ENCODE assay signal across 1 cellular context in genomic region chr3:56782215-56782614, GRCh38.
TF ChIP-seq lines count a peak whose summit lies in the region.

No MANE protein-coding gene starts in this region.

TF ChIP-seq in HepG2, 621 proteins besides CTCF, POLR2A, EP300 and RAD21 (continued from another document and continues in another):
- TF ChIP-seq FOXO4 (CRISPR knock-in tag; conservative IDR thresholded peaks at IDR 0.05) (no peak), GTF2F1 (IDR thresholded peaks at IDR 0.05; ENCODE audit: low read length) (no peak), ZNF431 (CRISPR knock-in tag; IDR thresholded peaks at IDR 0.05; ENCODE audit: borderline replicate concordance, low read depth) (no peak), ZNF235 (CRISPR knock-in tag; IDR thresholded peaks at IDR 0.05; ENCODE audit: borderline replicate concordance) (no peak), MEIS1 (CRISPR knock-in tag; IDR thresholded peaks at IDR 0.05; ENCODE audit: borderline replicate concordance) (peak; percentile 23; the same call in 1 of the 2 replicates), ZNF354B (CRISPR knock-in tag; IDR thresholded peaks at IDR 0.05) (no peak), ZNF253 (CRISPR knock-in tag; IDR thresholded peaks at IDR 0.05; ENCODE audit: borderline replicate concordance) (no peak), ZNF496 (CRISPR knock-in tag; IDR thresholded peaks at IDR 0.05; ENCODE audit: insufficient replicate concordance) (no peak), MED8 (CRISPR knock-in tag; IDR thresholded peaks at IDR 0.05; ENCODE audit: insufficient replicate concordance) (peak; percentile 39), MAZ (IDR thresholded peaks at IDR 0.05; ENCODE audit: borderline replicate concordance, low read depth, low read length) (no peak), MAZ (CRISPR knock-in tag; IDR thresholded peaks at IDR 0.05; ENCODE audit: low read depth) (0 out of 2 replicates have a peak, but pooled peaks have one; percentile 32), ZNF564 (CRISPR knock-in tag; IDR thresholded peaks at IDR 0.05) (0 out of 2 replicates have a peak, but pooled peaks have one; percentile 40), ISX (CRISPR knock-in tag; conservative IDR thresholded peaks at IDR 0.05) (no peak), REPIN1 (CRISPR knock-in tag; IDR thresholded peaks at IDR 0.05; ENCODE audit: borderline replicate concordance, low read depth) (0 out of 2 replicates have a peak, but pooled peaks have one; percentile 27), SCMH1 (CRISPR knock-in tag; IDR thresholded peaks at IDR 0.05; ENCODE audit: borderline replicate concordance) (no peak), TERF1 (CRISPR knock-in tag; IDR thresholded peaks at IDR 0.05) (no peak), NFIC (IDR thresholded peaks at IDR 0.05; ENCODE audit: low read length) (peak; percentile 89), ZBTB2 (CRISPR knock-in tag; IDR thresholded peaks at IDR 0.05; ENCODE audit: low read depth) (no peak), CEBPG (CRISPR knock-in tag; IDR thresholded peaks at IDR 0.05) (peak; percentile 90), RBAK (CRISPR knock-in tag; IDR thresholded peaks at IDR 0.05) (no peak), TEAD2 (CRISPR knock-in tag; IDR thresholded peaks at IDR 0.05) (no peak), SP140L (CRISPR knock-in tag; IDR thresholded peaks at IDR 0.05; ENCODE audit: borderline replicate concordance) (no peak), CCAR2 (optimal IDR thresholded peaks at IDR 0.05; ENCODE audit: low read depth, low read length) (no peak), ZNF558 (CRISPR knock-in tag; IDR thresholded peaks at IDR 0.05; ENCODE audit: borderline replicate concordance) (no peak), SMAD1 (CRISPR knock-in tag; IDR thresholded peaks at IDR 0.05; ENCODE audit: borderline replicate concordance, low read depth) (no peak), MIER3 (CRISPR knock-in tag; IDR thresholded peaks at IDR 0.05; ENCODE audit: borderline replicate concordance) (peak; percentile 51; the same call in 1 of the 2 replicates), ZBTB10 (CRISPR knock-in tag; IDR thresholded peaks at IDR 0.05; ENCODE audit: borderline replicate concordance) (no peak), MED13 (CRISPR knock-in tag; IDR thresholded peaks at IDR 0.05) (no peak; the same call in 1 of the 2 replicates), ZNF460 (CRISPR knock-in tag; IDR thresholded peaks at IDR 0.05; ENCODE audit: borderline replicate concordance) (no peak), CENPBD1 (CRISPR knock-in tag; IDR thresholded peaks at IDR 0.05; ENCODE audit: borderline replicate concordance, low read depth) (no peak), ZNF329 (CRISPR knock-in tag; IDR thresholded peaks at IDR 0.05; ENCODE audit: low read depth) (no peak), GATA4 (IDR thresholded peaks at IDR 0.05; ENCODE audit: borderline replicate concordance, low read depth) (peak; percentile 94), ZNF607 (CRISPR knock-in tag; IDR thresholded peaks at IDR 0.05; ENCODE audit: borderline replicate concordance) (no peak), ATRX (CRISPR knock-in tag; IDR thresholded peaks at IDR 0.05; ENCODE audit: borderline replicate concordance) (no peak), RXRB (CRISPR knock-in tag; IDR thresholded peaks at IDR 0.05; ENCODE audit: borderline replicate concordance) (peak; percentile 75; the same call in 1 of the 2 replicates), POGZ (CRISPR knock-in tag; IDR thresholded peaks at IDR 0.05) (peak; percentile 35; the same call in 1 of the 2 replicates), GLI4 (CRISPR knock-in tag; IDR thresholded peaks at IDR 0.05; ENCODE audit: borderline replicate concordance) (no peak), ARID3A (IDR thresholded peaks at IDR 0.05; ENCODE audit: low read depth, low read length) (no peak; the same call in 1 of the 2 replicates), ZNF256 (CRISPR knock-in tag; conservative IDR thresholded peaks at IDR 0.05) (no peak), ZNF543 (CRISPR knock-in tag; IDR thresholded peaks at IDR 0.05) (no peak), ATAD3A (CRISPR knock-in tag; IDR thresholded peaks at IDR 0.05) (no peak), MBNL3 (CRISPR knock-in tag; conservative IDR thresholded peaks at IDR 0.05) (no peak), ZNF614 (CRISPR knock-in tag; IDR thresholded peaks at IDR 0.05; ENCODE audit: borderline replicate concordance) (peak; percentile 62; the same call in 1 of the 2 replicates), DRAP1 (CRISPR knock-in tag; IDR thresholded peaks at IDR 0.05) (no peak), ATF1 (CRISPR knock-in tag; IDR thresholded peaks at IDR 0.05) (peak; percentile 12; the same call in 1 of the 2 replicates), RNF2 (conservative IDR thresholded peaks at IDR 0.05; ENCODE audit: low read depth) (no peak), ONECUT2 (CRISPR knock-in tag; IDR thresholded peaks at IDR 0.05) (peak; percentile 90), NR2F6 (IDR thresholded peaks at IDR 0.05) (peak; percentile 89), NR2F6 (CRISPR knock-in tag; IDR thresholded peaks at IDR 0.05) (peak; percentile 78), ZNF275 (CRISPR knock-in tag; IDR thresholded peaks at IDR 0.05; ENCODE audit: borderline replicate concordance) (no peak), ZC3H4 (CRISPR knock-in tag; IDR thresholded peaks at IDR 0.05; ENCODE audit: borderline replicate concordance) (no peak)
- TF ChIP-seq, protein P1, sequence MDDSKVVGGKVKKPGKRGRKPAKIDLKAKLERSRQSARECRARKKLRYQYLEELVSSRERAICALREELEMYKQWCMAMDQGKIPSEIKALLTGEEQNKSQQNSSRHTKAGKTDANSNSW (CRISPR knock-in tag; IDR thresholded peaks at IDR 0.05; ENCODE audit: borderline replicate concordance) = no peak
- TF ChIP-seq, protein P2, sequence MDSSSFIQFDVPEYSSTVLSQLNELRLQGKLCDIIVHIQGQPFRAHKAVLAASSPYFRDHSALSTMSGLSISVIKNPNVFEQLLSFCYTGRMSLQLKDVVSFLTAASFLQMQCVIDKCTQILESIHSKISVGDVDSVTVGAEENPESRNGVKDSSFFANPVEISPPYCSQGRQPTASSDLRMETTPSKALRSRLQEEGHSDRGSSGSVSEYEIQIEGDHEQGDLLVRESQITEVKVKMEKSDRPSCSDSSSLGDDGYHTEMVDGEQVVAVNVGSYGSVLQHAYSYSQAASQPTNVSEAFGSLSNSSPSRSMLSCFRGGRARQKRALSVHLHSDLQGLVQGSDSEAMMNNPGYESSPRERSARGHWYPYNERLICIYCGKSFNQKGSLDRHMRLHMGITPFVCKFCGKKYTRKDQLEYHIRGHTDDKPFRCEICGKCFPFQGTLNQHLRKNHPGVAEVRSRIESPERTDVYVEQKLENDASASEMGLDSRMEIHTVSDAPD (CRISPR knock-in tag; IDR thresholded peaks at IDR 0.05) = peak; percentile 90
- TF ChIP-seq, protein P3, sequence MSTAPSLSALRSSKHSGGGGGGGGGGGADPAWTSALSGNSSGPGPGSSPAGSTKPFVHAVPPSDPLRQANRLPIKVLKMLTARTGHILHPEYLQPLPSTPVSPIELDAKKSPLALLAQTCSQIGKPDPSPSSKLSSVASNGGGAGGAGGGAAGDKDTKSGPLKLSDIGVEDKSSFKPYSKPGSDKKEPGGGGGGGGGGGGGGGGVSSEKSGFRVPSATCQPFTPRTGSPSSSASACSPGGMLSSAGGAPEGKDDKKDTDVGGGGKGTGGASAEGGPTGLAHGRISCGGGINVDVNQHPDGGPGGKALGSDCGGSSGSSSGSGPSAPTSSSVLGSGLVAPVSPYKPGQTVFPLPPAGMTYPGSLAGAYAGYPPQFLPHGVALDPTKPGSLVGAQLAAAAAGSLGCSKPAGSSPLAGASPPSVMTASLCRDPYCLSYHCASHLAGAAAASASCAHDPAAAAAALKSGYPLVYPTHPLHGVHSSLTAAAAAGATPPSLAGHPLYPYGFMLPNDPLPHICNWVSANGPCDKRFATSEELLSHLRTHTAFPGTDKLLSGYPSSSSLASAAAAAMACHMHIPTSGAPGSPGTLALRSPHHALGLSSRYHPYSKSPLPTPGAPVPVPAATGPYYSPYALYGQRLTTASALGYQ (CRISPR knock-in tag; IDR thresholded peaks at IDR 0.05) = peak; percentile 90
- TF ChIP-seq, protein P4, sequence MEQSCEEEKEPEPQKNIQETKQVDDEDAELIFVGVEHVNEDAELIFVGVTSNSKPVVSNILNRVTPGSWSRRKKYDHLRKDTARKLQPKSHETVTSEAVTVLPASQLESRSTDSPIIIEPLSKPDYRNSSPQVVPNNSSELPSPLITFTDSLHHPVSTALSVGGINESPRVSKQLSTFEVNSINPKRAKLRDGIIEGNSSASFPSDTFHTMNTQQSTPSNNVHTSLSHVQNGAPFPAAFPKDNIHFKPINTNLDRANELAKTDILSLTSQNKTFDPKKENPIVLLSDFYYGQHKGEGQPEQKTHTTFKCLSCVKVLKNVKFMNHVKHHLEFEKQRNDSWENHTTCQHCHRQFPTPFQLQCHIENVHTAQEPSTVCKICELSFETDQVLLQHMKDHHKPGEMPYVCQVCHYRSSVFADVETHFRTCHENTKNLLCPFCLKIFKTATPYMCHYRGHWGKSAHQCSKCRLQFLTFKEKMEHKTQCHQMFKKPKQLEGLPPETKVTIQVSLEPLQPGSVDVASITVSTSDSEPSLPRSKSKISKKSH (CRISPR knock-in tag; IDR thresholded peaks at IDR 0.05; ENCODE audit: borderline replicate concordance) = no peak
